ENCODE assay signal across 4 cellular contexts in genomic region chr2:96034792-96035191, GRCh38. TPM values are rescaled to one million over a fixed set of nuclear protein-coding genes. Genes with fewer than 3 reads are reported as not detected.
"Had no signal": no experiment of that assay in that cellular context is flagged by ENCODE, and none has a peak within 500 bp of the region (broad histone marks: within the 10 kb centered on the region; RNA-seq: fewer than 3 reads in every experiment).

Gene GPAT2, minus strand, starts transcription at chr2:96034916. Its CDS starts 2,557 bp downstream, at chr2:96032359.

RNA-seq across cellular contexts. Expression of gene GPAT2, which starts in this region (rescaled TPM):
- total RNA-seq: myocyte, SJSA1, smooth muscle cell had no signal
- polyA plus RNA-seq: mammary epithelial cell had no signal
